In the genomic region with DNA sequence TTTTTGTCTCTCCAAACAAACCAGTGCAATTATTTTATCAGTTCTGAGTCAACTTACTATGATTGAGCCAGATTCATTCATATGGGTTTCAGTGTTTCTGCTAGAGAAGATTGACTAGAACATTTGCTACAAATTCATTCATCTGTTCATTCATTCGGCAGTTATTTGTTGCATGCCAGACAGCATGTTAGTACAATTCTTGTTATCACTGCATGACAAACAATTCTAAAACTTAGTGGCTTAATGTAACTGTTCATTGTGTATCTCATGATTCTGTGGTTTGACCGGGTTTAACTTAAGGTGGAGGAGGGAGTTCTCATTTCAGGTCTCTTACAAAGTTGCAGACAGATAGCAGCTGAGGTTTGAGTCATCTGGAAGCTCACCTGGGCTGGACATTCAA, we compare ENCODE assay signal across 27 cellular contexts.
"Had no signal": no experiment of that assay in that cellular context is flagged by ENCODE, and none has a peak within 500 bp of the region (broad histone marks: within the 10 kb centered on the region; RNA-seq: fewer than 3 reads in every experiment).

No MANE protein-coding gene starts in this region.

- H3K27ac ChIP-seq: SK-N-MC had no signal

- H3K27me3 Mint-ChIP-seq: activated B cell treated with CpG ODN at 0.5 μM for 24 hours; activated CD4-positive, alpha-beta T cell treated with anti-CD3 and anti-CD28 coated beads, Interleukin-2, amount 10 ng/mL, durations not matched to agents 24 days and 14 days; activated CD8-positive, alpha-beta memory T cell treated with anti-CD3 and anti-CD28 coated beads, Interleukin-2, amount 10 ng/mL, durations not matched to agents 7 days and 5 days; activated naive CD8-positive, alpha-beta T cell; activated T-helper 17 cell treated with anti-CD3 and anti-CD28 coated beads, Interleukin-2, amount 50 U/mL, for 72 hours; central memory CD8-positive, alpha-beta T cell; T-cell had no signal

- ATAC-seq: activated CD8-positive, alpha-beta memory T cell treated with anti-CD3 and anti-CD28 coated beads, Interleukin-2, amount 10 ng/mL, durations not matched to agents 7 days and 5 days; activated T-cell treated with anti-CD3 and anti-CD28 coated beads, Interleukin-2, amount 50 U/mL, for 4 hours; activated T-helper 17 cell treated with anti-CD3 and anti-CD28 coated beads, Interleukin-2, amount 50 U/mL, for 72 hours; PC-3; T-cell had no signal

- H3K27ac Mint-ChIP-seq: activated B cell treated with CpG ODN at 0.5 μM for 24 hours; activated CD4-positive, alpha-beta T cell treated with anti-CD3 and anti-CD28 coated beads, Interleukin-2, amount 10 ng/mL, durations not matched to agents 24 days and 14 days; activated CD8-positive, alpha-beta memory T cell treated with anti-CD3 and anti-CD28 coated beads, Interleukin-2, amount 10 ng/mL, durations not matched to agents 7 days and 5 days; activated naive CD4-positive, alpha-beta T cell treated with anti-CD3 and anti-CD28 coated beads for 36 hours; activated naive CD8-positive, alpha-beta T cell; activated T-helper 17 cell treated with anti-CD3 and anti-CD28 coated beads, Interleukin-2, amount 50 U/mL, for 72 hours; T-cell had no signal

- FAIRE-seq: bronchial epithelial cell, RCC 7860, TTC549 had no signal

- H3K4me3 Mint-ChIP-seq: activated B cell treated with CpG ODN at 0.5 μM for 24 hours; activated CD4-positive, alpha-beta T cell treated with anti-CD3 and anti-CD28 coated beads, Interleukin-2, amount 10 ng/mL, durations not matched to agents 24 days and 14 days; activated CD8-positive, alpha-beta memory T cell treated with anti-CD3 and anti-CD28 coated beads, Interleukin-2, amount 10 ng/mL, durations not matched to agents 7 days and 5 days; activated naive CD4-positive, alpha-beta T cell treated with anti-CD3 and anti-CD28 coated beads for 36 hours; activated naive CD8-positive, alpha-beta T cell; activated T-cell treated with anti-CD3 and anti-CD28 coated beads, Interleukin-2, amount 50 U/mL, for 4 hours; activated T-helper 17 cell treated with anti-CD3 and anti-CD28 coated beads, Interleukin-2, amount 50 U/mL, for 72 hours; central memory CD8-positive, alpha-beta T cell; T-cell had no signal

- H3K4me3 ChIP-seq: SK-N-MC had no signal

- H3K4me1 Mint-ChIP-seq: activated B cell treated with CpG ODN at 0.5 μM for 24 hours; activated CD4-positive, alpha-beta T cell treated with anti-CD3 and anti-CD28 coated beads, Interleukin-2, amount 10 ng/mL, durations not matched to agents 24 days and 14 days; activated T-helper 17 cell treated with anti-CD3 and anti-CD28 coated beads, Interleukin-2, amount 50 U/mL, for 72 hours; central memory CD8-positive, alpha-beta T cell; T-cell had no signal

- DNase-seq: activated B cell treated with CpG ODN at 0.5 μM for 24 hours; activated CD4-positive, alpha-beta T cell treated with anti-CD3 and anti-CD28 coated beads for 1 hour; activated CD4-positive, alpha-beta T cell treated with anti-CD3 and anti-CD28 coated beads, Interleukin-2, amount 10 ng/mL, durations not matched to agents 24 days and 14 days; activated CD4-positive, alpha-beta T cell treated with anti-CD3 and anti-CD28 coated beads, Interleukin-2, amount 50 U/mL, for 48 hours; activated CD8-positive, alpha-beta memory T cell treated with anti-CD3 and anti-CD28 coated beads, Interleukin-2, amount 10 ng/mL, durations not matched to agents 7 days and 5 days; activated gamma-delta T cell; activated naive CD4-positive, alpha-beta T cell treated with anti-CD3 and anti-CD28 coated beads for 36 hours; activated T-cell treated with anti-CD3 and anti-CD28 coated beads, Interleukin-2, amount 50 U/mL, for 4 hours; IMR-90; Kasumi-1; KBM-7; NCI-H1105; NCI-H1436; NCI-H1694 treated with DMSO at 0.1 percent for 48 hours; NCI-H2029 treated with DMSO at 0.1 percent for 48 hours; NCI-H524; PC-3; SIG-M5; T-cell; T1000 had no signal

- H3K9me3 Mint-ChIP-seq: activated B cell treated with CpG ODN at 0.5 μM for 24 hours; activated CD4-positive, alpha-beta T cell treated with anti-CD3 and anti-CD28 coated beads, Interleukin-2, amount 10 ng/mL, durations not matched to agents 24 days and 14 days; activated naive CD4-positive, alpha-beta T cell treated with anti-CD3 and anti-CD28 coated beads for 36 hours; activated T-cell treated with anti-CD3 and anti-CD28 coated beads, Interleukin-2, amount 50 U/mL, for 4 hours; activated T-helper 17 cell treated with anti-CD3 and anti-CD28 coated beads, Interleukin-2, amount 50 U/mL, for 72 hours; central memory CD8-positive, alpha-beta T cell; T-cell had no signal
